Comparison of ENCODE assay signal across 8 cellular contexts in the genomic region with DNA sequence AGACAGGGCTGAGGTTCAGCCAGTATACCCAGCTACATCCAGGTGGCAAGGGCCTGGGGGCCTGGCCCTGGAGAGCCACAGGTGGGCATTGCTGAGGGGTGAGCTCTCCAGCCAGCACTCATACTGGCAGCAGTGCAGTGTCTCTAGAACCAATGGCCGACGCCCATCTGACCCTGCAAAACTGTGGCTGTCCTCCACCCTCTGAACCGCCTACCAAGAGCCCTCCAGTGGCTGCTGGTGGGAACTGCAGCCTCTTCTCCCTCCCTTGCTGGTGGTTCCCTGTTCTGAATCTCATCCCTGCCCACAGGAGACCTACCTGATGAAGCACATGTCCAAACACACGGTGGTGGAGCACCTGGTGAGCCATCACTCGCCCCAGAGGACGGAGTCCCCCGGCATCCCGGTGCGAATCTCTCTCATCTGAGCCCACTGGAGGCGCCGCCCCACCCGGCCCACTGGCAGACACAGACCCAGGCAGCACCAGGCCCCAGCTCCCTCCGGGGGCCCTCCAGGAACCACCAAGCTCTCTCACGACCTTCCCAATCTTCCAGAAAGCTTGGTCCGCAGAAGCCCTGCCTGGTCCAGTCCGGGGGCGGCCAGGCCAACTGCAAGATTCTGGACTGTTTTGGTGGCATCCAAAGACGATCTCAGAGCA. TPM values are rescaled to one million over a fixed set of nuclear protein-coding genes. Genes with fewer than 3 reads are reported as not detected.
DNase-seq lines count a peak whose midpoint lies in the region; ATAC-seq and TF ChIP-seq lines count a peak whose summit lies in the region.

No MANE protein-coding gene starts in this region.

- intact Hi-C loops in heart left ventricle (cut with DNase I) = loop anchor here (2.0 to 10.0 kb wide), 15 partner anchors 41 to 316 kb away; partner anchors contain the start of genes ZSCAN20 (in 2 of the 10) and ZNF362 (in 1 of the 10)

- WGBS in heart left ventricle, 4 donors = 70 to 74% (median 71%) methylated on average over 17 to 18 of the region's 18 CpGs

- peaks cover 38% of the 10 kb centered on the region for H3K4me1 Mint-ChIP-seq in activated naive CD8-positive, alpha-beta T cell treated with anti-CD3 and anti-CD28 coated beads, Interleukin-2, amount 10 ng/mL, durations not matched to agents 7 days and 5 days

- DNase-seq in GM10248 (ENCODE audit: extremely low spot score) = peak; percentile 83
- DNase-seq in Kasumi-1 (lab: John Stamatoyannopoulos, UW) = peak; percentile 46 to 60
- peak; percentile 71 for DNase-seq in activated naive CD8-positive, alpha-beta T cell treated with anti-CD3 and anti-CD28 coated beads, Interleukin-2, amount 10 ng/mL, durations not matched to agents 7 days and 5 days
- DNase-seq in heart left ventricle = peak; percentile 71 to 81 (median 78)
- DNase-seq in retinal pigment epithelial cell (ENCODE audit: low read depth) = no peak

- peaks cover 27% of the 10 kb centered on the region for H3K36me3 Mint-ChIP-seq in activated naive CD8-positive, alpha-beta T cell treated with anti-CD3 and anti-CD28 coated beads, Interleukin-2, amount 10 ng/mL, durations not matched to agents 7 days and 5 days

- no peak overlapping the region for H3K4me3 Mint-ChIP-seq in activated naive CD8-positive, alpha-beta T cell treated with anti-CD3 and anti-CD28 coated beads, Interleukin-2, amount 10 ng/mL, durations not matched to agents 7 days and 5 days

- no peak for TF ChIP-seq POLR2A in heart left ventricle (IDR thresholded peaks at IDR 0.05)

- POLR2A ChIA-PET in GM10248 (lab: Yijun Ruan, JAX) = no interaction called here
- POLR2A ChIA-PET in activated naive CD8-positive, alpha-beta T cell treated with anti-CD3 and anti-CD28 coated beads, Interleukin-2, amount 10 ng/mL, durations not matched to agents 7 days and 5 days (lab: Charles Lee) = no interaction called here

- CTCF ChIA-PET in GM10248 (lab: Yijun Ruan, JAX) = interaction anchor here (0.7 to 7.7 kb wide), 19 partner anchors 10 to 314 kb away, joined by 3 to 158 read pairs (median 5); partner anchors contain the start of gene ZSCAN20

- H3K4me1 ChIP-seq in heart left ventricle = peaks cover 0 to 30% (median 16%) of the 10 kb centered on the region in 12 donors

- peaks cover 0 to 63% (median 56%) of the 10 kb centered on the region in 9 donors for H3K36me3 ChIP-seq in heart left ventricle

- H3K27me3 Mint-ChIP-seq in activated naive CD8-positive, alpha-beta T cell treated with anti-CD3 and anti-CD28 coated beads, Interleukin-2, amount 10 ng/mL, durations not matched to agents 7 days and 5 days = no peaks in the 10 kb centered on the region

- peak; percentile 77 for ATAC-seq in SK-N-SH treated with all-trans-retinoic acid at 6 μM for 48 hours
- peak; percentile 18 for ATAC-seq in activated naive CD8-positive, alpha-beta T cell treated with anti-CD3 and anti-CD28 coated beads, Interleukin-2, amount 10 ng/mL, durations not matched to agents 7 days and 5 days (ENCODE audit: low read depth)
- ATAC-seq in heart left ventricle = peak; percentile 63 to 73 (median 68)
- no peak for ATAC-seq in HG03025 (IDR thresholded peaks at IDR 0.05; ENCODE audit: low FRiP score, unreplicated experiment)
- no peak for ATAC-seq in GM21528 (IDR thresholded peaks at IDR 0.05; ENCODE audit: low FRiP score, unreplicated experiment)

- H3K4me3 ChIP-seq in heart left ventricle = no peak overlapping the region
- no peak overlapping the region for H3K4me3 ChIP-seq in retinal pigment epithelial cell (ENCODE audit: low read length)

- H3K27me3 ChIP-seq in heart left ventricle = no peaks in the 10 kb centered on the region

- peaks cover 3% of the 10 kb centered on the region for H3K9me3 Mint-ChIP-seq in activated naive CD8-positive, alpha-beta T cell treated with anti-CD3 and anti-CD28 coated beads, Interleukin-2, amount 10 ng/mL, durations not matched to agents 7 days and 5 days

- TF ChIP-seq CTCF in GM10248 (IDR thresholded peaks at IDR 0.05; ENCODE audit: control extremely low read depth, extremely low read depth, low read depth, missing control alignments) (peak; percentile 79), heart left ventricle (IDR thresholded peaks at IDR 0.05) (peak; percentile 81 to 95 (median 92)), retinal pigment epithelial cell (conservative IDR thresholded peaks at IDR 0.05; ENCODE audit: low read depth, low read length) (peak; percentile 94)

- H3K9me3 ChIP-seq in heart left ventricle = no peaks in the 10 kb centered on the region

- peak overlapping the region; percentile 67 for H3K27ac Mint-ChIP-seq in activated naive CD8-positive, alpha-beta T cell treated with anti-CD3 and anti-CD28 coated beads, Interleukin-2, amount 10 ng/mL, durations not matched to agents 7 days and 5 days

- H3K27ac ChIP-seq in heart left ventricle = peak overlapping the region in 2 of 12 donors; percentile 30 to 56

TF ChIP-seq in SK-N-SH treated with all-trans-retinoic acid at 6 μM for 48 hours, 23 proteins besides CTCF, POLR2A, EP300 and RAD21 (continues in another document):
- no peak for TF ChIP-seq SNAI2 (CRISPR knock-in tag; IDR thresholded peaks at IDR 0.05)
- TF ChIP-seq TOX (CRISPR knock-in tag; IDR thresholded peaks at IDR 0.05; ENCODE audit: borderline replicate concordance) = no peak
- TF ChIP-seq ZFP3 (CRISPR knock-in tag; IDR thresholded peaks at IDR 0.05) = no peak
- TF ChIP-seq PATZ1 (CRISPR knock-in tag; IDR thresholded peaks at IDR 0.05; ENCODE audit: borderline replicate concordance) = no peak
- TF ChIP-seq ESRRG (CRISPR knock-in tag; IDR thresholded peaks at IDR 0.05) = no peak
- no peak for TF ChIP-seq GLIS3 (CRISPR knock-in tag; IDR thresholded peaks at IDR 0.05)
- TF ChIP-seq TCF4 (CRISPR knock-in tag; IDR thresholded peaks at IDR 0.05; ENCODE audit: borderline replicate concordance) = no peak
- TF ChIP-seq, protein P1, sequence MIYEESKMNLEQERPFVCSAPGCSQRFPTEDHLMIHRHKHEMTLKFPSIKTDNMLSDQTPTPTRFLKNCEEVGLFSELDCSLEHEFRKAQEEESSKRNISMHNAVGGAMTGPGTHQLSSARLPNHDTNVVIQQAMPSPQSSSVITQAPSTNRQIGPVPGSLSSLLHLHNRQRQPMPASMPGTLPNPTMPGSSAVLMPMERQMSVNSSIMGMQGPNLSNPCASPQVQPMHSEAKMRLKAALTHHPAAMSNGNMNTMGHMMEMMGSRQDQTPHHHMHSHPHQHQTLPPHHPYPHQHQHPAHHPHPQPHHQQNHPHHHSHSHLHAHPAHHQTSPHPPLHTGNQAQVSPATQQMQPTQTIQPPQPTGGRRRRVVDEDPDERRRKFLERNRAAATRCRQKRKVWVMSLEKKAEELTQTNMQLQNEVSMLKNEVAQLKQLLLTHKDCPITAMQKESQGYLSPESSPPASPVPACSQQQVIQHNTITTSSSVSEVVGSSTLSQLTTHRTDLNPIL (CRISPR knock-in tag; IDR thresholded peaks at IDR 0.05; ENCODE audit: low read depth) = no peak
- no peak for TF ChIP-seq ZC3H10 (CRISPR knock-in tag; IDR thresholded peaks at IDR 0.05)
- TF ChIP-seq BACH2 (CRISPR knock-in tag; IDR thresholded peaks at IDR 0.05; ENCODE audit: borderline replicate concordance) = no peak
- TF ChIP-seq TSHZ2 (CRISPR knock-in tag; IDR thresholded peaks at IDR 0.05) = no peak
- TF ChIP-seq ZNF8 (CRISPR knock-in tag; IDR thresholded peaks at IDR 0.05) = no peak
- no peak for TF ChIP-seq ZFP30 (CRISPR knock-in tag; IDR thresholded peaks at IDR 0.05)
- no peak for TF ChIP-seq ISL1 (CRISPR knock-in tag; IDR thresholded peaks at IDR 0.05)

RNA-seq across cellular contexts. Expression of gene A3GALT2, which starts 22.1 kb away (rescaled TPM):
- under 1 TPM in 1 of 2 experiments, not detected in 1; 0.31 TPM for total RNA-seq in activated naive CD8-positive, alpha-beta T cell treated with anti-CD3 and anti-CD28 coated beads, Interleukin-2, amount 10 ng/mL, durations not matched to agents 7 days and 5 days
- under 1 TPM in 1 of 9 donors, not detected in 8; 0.40 TPM for total RNA-seq in heart left ventricle
- polyA plus RNA-seq in heart left ventricle = not detected

RNA-seq across cellular contexts. Expression of gene ZNF362, which starts 42.5 kb away (rescaled TPM):
- 10 to 100 TPM; 18.8 to 23.1 TPM for total RNA-seq in activated naive CD8-positive, alpha-beta T cell treated with anti-CD3 and anti-CD28 coated beads, Interleukin-2, amount 10 ng/mL, durations not matched to agents 7 days and 5 days
- 10 to 100 TPM; 24.9 to 39.7 (median 33.3) TPM for total RNA-seq in heart left ventricle
- 10 to 100 TPM; 11.1 to 18.8 TPM for polyA plus RNA-seq in heart left ventricle

Comparison
In these comparisons a context has a peak if more than half of its experiments do, and no peak if none do; other contexts are left out.
1. ATAC-seq: peak in SK-N-SH treated with all-trans-retinoic acid at 6 μM for 48 hours (single experiment), activated naive CD8-positive, alpha-beta T cell treated with anti-CD3 and anti-CD28 coated beads, Interleukin-2, amount 10 ng/mL, durations not matched to agents 7 days and 5 days (single experiment) and heart left ventricle (4 of 4); none in HG03025 (single experiment) and GM21528 (single experiment).
2. Peak in every context shown above with its lines, with median percentiles within 50 percentile points of each other: CTCF ChIP-seq.